ENCODE assay signal across 30 cellular contexts in the genomic region with DNA sequence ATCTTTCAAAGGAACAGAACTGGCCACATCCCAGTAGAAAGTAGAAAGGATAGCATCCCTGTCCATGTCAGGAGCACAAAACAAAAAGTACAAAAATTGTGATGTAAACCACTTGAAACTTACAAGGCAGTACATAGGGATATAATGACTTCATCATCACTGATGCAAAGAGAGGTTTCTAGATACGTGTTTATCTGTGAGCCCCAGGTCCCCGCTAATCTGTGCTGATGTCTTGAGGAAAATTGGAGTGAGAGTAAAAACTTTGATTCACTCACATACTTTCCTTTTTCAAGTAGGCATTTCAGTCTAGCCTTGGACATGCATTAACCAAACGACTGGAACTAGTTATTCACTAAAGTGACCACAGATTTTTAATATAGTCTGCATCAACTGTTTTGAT.
"Had no signal": no experiment of that assay in that cellular context is flagged by ENCODE, and none has a peak within 500 bp of the region (broad histone marks: within the 10 kb centered on the region; RNA-seq: fewer than 3 reads in every experiment).

No MANE protein-coding gene starts in this region.

- H3K9me3 Mint-ChIP-seq: naive thymus-derived CD8-positive, alpha-beta T cell; natural killer cell treated with Interleukin-12 subunit alpha and Interleukin-12 subunit beta and Interleukin-15 and Interleukin-18, amount 100 ng/mL, for 72 hours; nephron progenitor cell; neural crest cell; stimulated activated memory B cell treated with anti-CD40 and anti-IgM and Interleukin-4, amounts not matched to agents 10 μg/mL and 1 μg/mL and 100 μg/mL, for 72 hours; stimulated activated naive CD8-positive, alpha-beta T cell treated with anti-CD3 and anti-CD28 coated beads, Interleukin-15, amount 100 ng/mL, for 72 hours had no signal

- H3K27ac Mint-ChIP-seq: naive B cell; naive thymus-derived CD8-positive, alpha-beta T cell; natural killer cell treated with Interleukin-12 subunit alpha and Interleukin-12 subunit beta and Interleukin-15 and Interleukin-18, amount 100 ng/mL, for 72 hours; nephron progenitor cell; stimulated activated memory B cell treated with anti-CD40 and anti-IgM and Interleukin-4, amounts not matched to agents 10 μg/mL and 1 μg/mL and 100 μg/mL, for 72 hours; stimulated activated naive CD8-positive, alpha-beta T cell treated with anti-CD3 and anti-CD28 coated beads, Interleukin-15, amount 100 ng/mL, for 72 hours had no signal

- H3K27ac ChIP-seq: neutrophil, pancreas, prostate gland, skin epidermis, spleen, suprapubic skin, thoracic aorta, thyroid gland, upper lobe of left lung, vagina had no signal

- H3K4me3 Mint-ChIP-seq: naive B cell; naive thymus-derived CD8-positive, alpha-beta T cell; natural killer cell treated with Interleukin-12 subunit alpha and Interleukin-12 subunit beta and Interleukin-15 and Interleukin-18, amount 100 ng/mL, for 72 hours; nephron progenitor cell; neural crest cell; stimulated activated memory B cell treated with anti-CD40 and anti-IgM and Interleukin-4, amounts not matched to agents 10 μg/mL and 1 μg/mL and 100 μg/mL, for 72 hours; stimulated activated naive CD8-positive, alpha-beta T cell treated with anti-CD3 and anti-CD28 coated beads, Interleukin-15, amount 100 ng/mL, for 72 hours had no signal

- DNase-seq: naive B cell; naive thymus-derived CD8-positive, alpha-beta T cell; nephron progenitor cell; nucleus accumbens; pancreas; right cardiac atrium; spleen; stimulated activated CD4-positive, alpha-beta T cell treated with anti-CD3 and anti-CD28 coated beads, Interleukin-12 subunit alpha, Interleukin-12 subunit beta, amount 100 ng/mL, for 4 hours; stimulated activated CD4-positive, alpha-beta T cell treated with anti-CD3 and anti-CD28 coated beads, Interleukin-1b, Interleukin-23, amount 100 ng/mL, for 48 hours; stimulated activated CD4-positive, alpha-beta T cell treated with anti-CD3 and anti-CD28 coated beads, Interleukin-4, amount 100 ng/mL, for 1 hour; stimulated activated CD4-positive, alpha-beta T cell treated with anti-CD3 and anti-CD28 coated beads, Interleukin-4, amount 100 ng/mL, for 4 hours; stimulated activated CD8-positive, alpha-beta memory T cell treated with anti-CD3 and anti-CD28 coated beads, Interleukin-4, amount 100 ng/mL, for 48 hours; stimulated activated naive CD4-positive, alpha-beta T cell; stimulated activated naive CD8-positive, alpha-beta T cell treated with anti-CD3 and anti-CD28 coated beads, Interleukin-15, amount 100 ng/mL, for 72 hours; stimulated activated naive CD8-positive, alpha-beta T cell treated with anti-CD3 and anti-CD28 coated beads, Interleukin-15, Interleukin-2, amounts not matched to agents 100 U/mL and 50 U/mL, for 24 hours; thyroid gland; trophoblast cell; upper lobe of left lung had no signal

- H3K4me1 Mint-ChIP-seq: naive B cell; naive thymus-derived CD8-positive, alpha-beta T cell; stimulated activated memory B cell treated with anti-CD40 and anti-IgM and Interleukin-4, amounts not matched to agents 10 μg/mL and 1 μg/mL and 100 μg/mL, for 72 hours; stimulated activated naive CD8-positive, alpha-beta T cell treated with anti-CD3 and anti-CD28 coated beads, Interleukin-15, amount 100 ng/mL, for 72 hours had no signal

- H3K27me3 ChIP-seq: neutrophil, pancreas, suprapubic skin, thyroid gland, tibial nerve, upper lobe of left lung, vagina had no signal

- H3K4me3 ChIP-seq: pancreas, prostate gland, skin epidermis, smooth muscle cell, spleen, suprapubic skin, thoracic aorta, thyroid gland, tibial nerve, upper lobe of left lung, vagina had no signal

- ATAC-seq: naive thymus-derived CD8-positive, alpha-beta T cell; natural killer cell treated with Interleukin-12 subunit alpha and Interleukin-12 subunit beta and Interleukin-15 and Interleukin-18, amount 100 ng/mL, for 72 hours; pancreas; right cardiac atrium; sciatic nerve; stimulated activated memory B cell treated with anti-CD40 and anti-IgM and Interleukin-4, amounts not matched to agents 10 μg/mL and 1 μg/mL and 100 μg/mL, for 72 hours; stimulated activated naive CD8-positive, alpha-beta T cell treated with anti-CD3 and anti-CD28 coated beads, Interleukin-15, amount 100 ng/mL, for 72 hours; stimulated activated naive CD8-positive, alpha-beta T cell treated with anti-CD3 and anti-CD28 coated beads, Interleukin-15, Interleukin-2, amounts not matched to agents 100 U/mL and 50 U/mL, for 24 hours had no signal

- H3K36me3 Mint-ChIP-seq: naive B cell; naive thymus-derived CD8-positive, alpha-beta T cell; natural killer cell treated with Interleukin-12 subunit alpha and Interleukin-12 subunit beta and Interleukin-15 and Interleukin-18, amount 100 ng/mL, for 72 hours; stimulated activated memory B cell treated with anti-CD40 and anti-IgM and Interleukin-4, amounts not matched to agents 10 μg/mL and 1 μg/mL and 100 μg/mL, for 72 hours had no signal
